ENCODE assay signal across 8 cellular contexts in the genomic region with DNA sequence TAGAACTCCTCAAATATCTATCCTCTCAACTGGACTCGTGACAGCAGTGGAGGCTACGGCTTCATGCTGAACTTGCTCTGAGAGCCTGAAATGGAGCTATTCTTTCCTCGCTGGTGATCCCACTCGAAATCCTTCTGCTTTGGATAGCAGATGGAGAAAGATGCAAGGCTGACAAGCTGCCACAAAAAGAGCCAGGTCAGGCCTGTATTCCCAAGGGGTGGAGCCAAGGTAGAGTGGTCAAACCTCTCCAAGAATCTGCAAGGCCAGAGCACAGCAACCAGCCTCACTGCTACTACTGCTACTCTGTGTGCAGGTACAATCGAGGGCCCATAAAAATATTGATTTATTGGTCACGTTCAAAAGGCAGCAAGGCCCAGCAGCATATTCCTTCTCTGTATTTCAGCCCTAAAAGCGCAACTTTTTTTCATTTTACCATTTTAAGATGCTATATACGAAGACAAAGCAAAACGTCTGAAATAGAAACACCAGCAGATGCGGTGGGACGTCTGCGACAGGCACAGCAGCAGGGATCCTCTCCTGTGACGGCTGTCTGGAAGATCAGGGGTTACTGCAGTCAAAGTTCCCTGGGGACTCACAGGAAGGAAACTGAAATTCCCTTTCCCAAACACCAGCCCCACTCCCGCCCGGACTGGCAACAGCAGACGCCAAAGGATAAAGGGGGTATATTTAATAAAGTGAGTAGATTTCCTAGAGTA. TPM values are rescaled to one million over a fixed set of nuclear protein-coding genes. Genes with fewer than 3 reads are reported as not detected.
DNase-seq lines count a peak whose midpoint lies in the region; ATAC-seq and TF ChIP-seq lines count a peak whose summit lies in the region.

No MANE protein-coding gene starts in this region.

- intact Hi-C loops in heart left ventricle (cut with DNase I) (loop anchor here (2.0 to 10.0 kb wide), 13 partner anchors 38 to 775 kb away; a partner anchor contains a TSS), Right ventricle myocardium inferior (cut with DNase I) (loop anchor here (2.0 to 10.0 kb wide), 2 partner anchors 47 to 365 kb away; no protein-coding TSS in a partner anchor)

- H3K27me3 ChIP-seq in heart left ventricle, result no peaks in the 10 kb centered on the region

- ATAC-seq in heart left ventricle (no peak), Right ventricle myocardium inferior (no peak), GM18861 (IDR thresholded peaks at IDR 0.05; ENCODE audit: unreplicated experiment) (no peak), HG03520 (IDR thresholded peaks at IDR 0.05; ENCODE audit: unreplicated experiment) (no peak)

- in situ Hi-C loops in astrocyte of the spinal cord (cut with HindIII; ENCODE audit: low sequenced_read_pairs), result no loop called here

- H3K4me3 ChIP-seq in heart left ventricle (peak overlapping the region; percentile 58 to 98 (median 89)), astrocyte of the spinal cord (ENCODE audit: low read depth, low read length) (peak overlapping the region; percentile 91), urinary bladder (ENCODE audit: low read depth, low read length) (peak overlapping the region; percentile 84)

- H3K9me3 ChIP-seq in heart left ventricle, result no peaks in the 10 kb centered on the region

- H3K36me3 ChIP-seq in heart left ventricle (no peaks in the 10 kb centered on the region), urinary bladder (ENCODE audit: insufficient read depth) (no peaks in the 10 kb centered on the region)

- H3K27ac ChIP-seq in heart left ventricle (peak overlapping the region; percentile 88 to 98 (median 92)), urinary bladder (ENCODE audit: low read depth) (no peak overlapping the region)

- no peak for TF ChIP-seq CTCF in heart left ventricle (IDR thresholded peaks at IDR 0.05)
- TF ChIP-seq CTCF in astrocyte of the spinal cord (IDR thresholded peaks at IDR 0.05; ENCODE audit: low read depth, low read length), result no peak

- H3K4me1 ChIP-seq in heart left ventricle (peaks cover 0 to 54% (median 26%) of the 10 kb centered on the region in 12 donors), urinary bladder (ENCODE audit: insufficient read depth) (no peaks in the 10 kb centered on the region)

- WGBS in heart left ventricle, 4 donors, result 27 to 41% (median 35%) methylated on average over 16 of the region's 16 CpGs
- 34% methylated on average over 16 of the region's 16 CpGs for whole genome bisulfite sequencing in urinary bladder

- no peak for TF ChIP-seq POLR2A in heart left ventricle (IDR thresholded peaks at IDR 0.05)

- DNase-seq in heart left ventricle (peak in 4 of 5 donors; percentile 29 to 47 (median 42)), Right ventricle myocardium inferior (ENCODE audit: missing footprints) (no peak), astrocyte of the spinal cord (ENCODE audit: low read depth, low spot score) (no peak), medulla oblongata (ENCODE audit: extremely low spot score) (peak; percentile 16)
- no peak for DNase-seq in activated CD8-positive, alpha-beta memory T cell treated with anti-CD3 and anti-CD28 coated beads, Interleukin-2, amount 50 U/mL, for 48 hours

RNA-seq across cellular contexts. Expression of a gene that starts 2.4 kb away (rescaled TPM):
- total RNA-seq in heart left ventricle (10 to 100 TPM; 10.2 to 24.4 (median 17.5) TPM), Right ventricle myocardium inferior (14.0 TPM), urinary bladder (19.1 TPM)
- polyA plus RNA-seq in heart left ventricle (10 to 100 TPM in 1 of 2 donors, 1 to 10 TPM in 1; 7.0 to 14.8 TPM), urinary bladder (12.0 TPM)

Comparison
In these comparisons a context has a peak if more than half of its experiments do, and no peak if none do; other contexts are left out.
1. DNase-seq: peak in heart left ventricle (4 of 5) and medulla oblongata (single experiment); none in Right ventricle myocardium inferior (single experiment), astrocyte of the spinal cord (single experiment) and activated CD8-positive, alpha-beta memory T cell treated with anti-CD3 and anti-CD28 coated beads, Interleukin-2, amount 50 U/mL, for 48 hours (single experiment).
2. Peak in every context shown above with its lines, with median percentiles within 50 percentile points of each other: H3K4me3 ChIP-seq.